ENCODE assay signal across 24 cellular contexts in the genomic region with DNA sequence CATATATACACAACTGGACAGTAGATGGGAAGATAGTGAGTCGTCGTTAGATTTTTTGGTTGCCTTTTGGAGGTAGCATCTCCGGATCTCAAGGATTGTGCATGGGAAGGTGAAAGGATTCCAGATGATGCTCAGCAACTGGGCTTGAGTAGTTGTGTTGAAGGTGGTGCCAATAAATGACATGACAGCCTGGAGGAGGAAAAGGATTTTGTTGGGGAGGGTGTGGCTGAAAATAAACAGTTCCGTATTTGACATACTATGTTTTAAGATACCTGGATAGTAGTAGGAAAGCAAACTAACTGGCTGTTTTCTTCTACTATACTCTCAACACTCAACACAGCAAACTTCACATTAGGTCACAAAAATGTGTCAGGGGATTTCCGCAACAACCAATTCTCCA.
DNase-seq lines count a peak whose midpoint lies in the region; ATAC-seq, FAIRE-seq and TF ChIP-seq lines count a peak whose summit lies in the region.
"Had no signal": no experiment of that assay in that cellular context is flagged by ENCODE, and none has a peak within 500 bp of the region (broad histone marks: within the 10 kb centered on the region; RNA-seq: fewer than 3 reads in every experiment).

No MANE protein-coding gene starts in this region.

- no peak for TF ChIP-seq CTCF in H1 (IDR thresholded peaks at IDR 0.05; ENCODE audit: control extremely low read depth in 1 of 3, insufficient read depth in 1 of 3, low read depth in 1 of 3, low read length in 3 of 3)
- TF ChIP-seq CTCF in mucosa of descending colon (IDR thresholded peaks at IDR 0.05) = no peak
- TF ChIP-seq CTCF in prostate gland (IDR thresholded peaks at IDR 0.05) = no peak

- H2AK5ac ChIP-seq in H1 (ENCODE audit: low read depth, low read length) = no peak overlapping the region

- no peak overlapping the region for H4K5ac ChIP-seq in H1 (ENCODE audit: insufficient read length, low read depth, low read length)

- H3K27ac Mint-ChIP-seq in natural killer cell treated with Interleukin-12 subunit alpha and Interleukin-12 subunit beta and Interleukin-15 and Interleukin-18, amount 100 ng/mL, for 72 hours = no peak overlapping the region
- H3K27ac Mint-ChIP-seq: B cell; CD4-positive, alpha-beta T cell; CD8-positive, alpha-beta T cell had no signal

- no peak overlapping the region for H3K18ac ChIP-seq in H1 (ENCODE audit: extremely low read depth, low read length)

- H3K4me3 Mint-ChIP-seq in natural killer cell treated with Interleukin-12 subunit alpha and Interleukin-12 subunit beta and Interleukin-15 and Interleukin-18, amount 100 ng/mL, for 72 hours = no peak overlapping the region
- H3K4me3 Mint-ChIP-seq: B cell; CD4-positive, alpha-beta T cell; CD8-positive, alpha-beta T cell had no signal

- no peak overlapping the region for H2BK20ac ChIP-seq in H1 (ENCODE audit: low read length)

- H3K36me3 ChIP-seq in H1 (ENCODE audit: control insufficient read depth in 2 of 4, insufficient read depth in 4 of 4, low read length in 3 of 4) = no peaks in the 10 kb centered on the region
- H3K36me3 ChIP-seq in mucosa of descending colon (ENCODE audit: low read depth) = no peaks in the 10 kb centered on the region
- H3K36me3 ChIP-seq in prostate gland = no peaks in the 10 kb centered on the region
- H3K36me3 ChIP-seq: BLaER1 treated with 17β-estradiol and CSF1 and Interleukin-3, amounts not matched to agents 10 nM and 100 nM had no signal

- 89% methylated on average over 5 of the region's 5 CpGs; no CpG with 5 or more reads in 1 of the 2 experiments for WGBS in H1 (ENCODE audit: extremely low coverage in 1 of 2, insufficient coverage in 1 of 2, insufficient read length in 1 of 2, insufficient replicate concordance in 2 of 2, low coverage in 1 of 2, low lambda C conversion rate in 2 of 2, missing lambda C conversion rate in 1 of 2), 2 experiments
- 90% methylated on average over 5 of the region's 5 CpGs for WGBS in prostate gland

- no peak overlapping the region for H2BK5ac ChIP-seq in H1 (ENCODE audit: low read depth, low read length)

- TF ChIP-seq POLR2A in H1 (IDR thresholded peaks at IDR 0.05; ENCODE audit: control extremely low read depth in 1 of 2, low read depth in 2 of 2, low read length in 2 of 2) (no peak), prostate gland (IDR thresholded peaks at IDR 0.05) (no peak)

- H3K9me3 ChIP-seq in H1 (ENCODE audit: insufficient read depth in 2 of 2, low read depth in 1 of 2, low read length in 1 of 2) (no peaks in the 10 kb centered on the region), mucosa of descending colon (no peaks in the 10 kb centered on the region), prostate gland (no peaks in the 10 kb centered on the region)
- H3K9me3 ChIP-seq: A549, Caco-2 had no signal

- H3K14ac ChIP-seq in H1 (ENCODE audit: insufficient read length) = no peak overlapping the region

- no peak overlapping the region for H3K4me2 ChIP-seq in H1 (ENCODE audit: insufficient read depth in 1 of 2, low read depth in 2 of 2, low read length in 2 of 2)
- H3K4me2 ChIP-seq: A549; BLaER1 treated with 17β-estradiol and CSF1 and Interleukin-3, amounts not matched to agents 10 nM and 100 nM had no signal

- H3K56ac ChIP-seq in H1 (replicated peaks; ENCODE audit: insufficient read length, low read depth, low read length) = no peak overlapping the region

- no peak overlapping the region for H2BK15ac ChIP-seq in H1 (ENCODE audit: low read length)

- H2AFZ ChIP-seq in H1 (ENCODE audit: low read length) = no peak overlapping the region

- H3K9ac ChIP-seq in H1 (replicated peaks in 1 of 4; ENCODE audit: extremely low read depth in 1 of 4, low read depth in 3 of 4, low read length in 3 of 4) = no peak overlapping the region
- H3K9ac ChIP-seq: BLaER1 treated with 17β-estradiol and CSF1 and Interleukin-3, amounts not matched to agents 10 nM and 100 nM had no signal

- peak overlapping the region; percentile 60 for H3K4ac ChIP-seq in H1 (replicated peaks; ENCODE audit: insufficient read length, low read depth, low read length)

- no peak overlapping the region for H4K8ac ChIP-seq in H1 (ENCODE audit: extremely low read depth, insufficient read depth, low read length)

- no peaks in the 10 kb centered on the region for H4K20me1 ChIP-seq in H1 (replicated peaks in 1 of 2; ENCODE audit: control insufficient read depth in 1 of 2, insufficient read depth in 2 of 2, low read length in 2 of 2)
- H4K20me1 ChIP-seq: BLaER1 treated with 17β-estradiol and CSF1 and Interleukin-3, amounts not matched to agents 10 nM and 100 nM had no signal

- no peaks in the 10 kb centered on the region for H3K27me3 ChIP-seq in H1 (replicated peaks in 1 of 4; ENCODE audit: control insufficient read depth in 3 of 4, extremely low read depth in 1 of 4, insufficient read depth in 3 of 4, low read length in 3 of 4)
- H3K27me3 ChIP-seq in prostate gland (replicated peaks; ENCODE audit: insufficient read depth) = no peaks in the 10 kb centered on the region
- H3K27me3 ChIP-seq: BLaER1 treated with 17β-estradiol and CSF1 and Interleukin-3, amounts not matched to agents 10 nM and 100 nM had no signal

- no peak overlapping the region for H2BK120ac ChIP-seq in H1 (replicated peaks; ENCODE audit: low read depth, low read length)

- H3K36me3 Mint-ChIP-seq in natural killer cell treated with Interleukin-12 subunit alpha and Interleukin-12 subunit beta and Interleukin-15 and Interleukin-18, amount 100 ng/mL, for 72 hours = peaks cover 8% of the 10 kb centered on the region

- H3K27me3 Mint-ChIP-seq in natural killer cell treated with Interleukin-12 subunit alpha and Interleukin-12 subunit beta and Interleukin-15 and Interleukin-18, amount 100 ng/mL, for 72 hours = no peaks in the 10 kb centered on the region
- H3K27me3 Mint-ChIP-seq: B cell; CD4-positive, alpha-beta T cell had no signal

- no peak for TF ChIP-seq RAD21 in H1 (IDR thresholded peaks at IDR 0.05 in 1 of 2, conservative IDR thresholded peaks at IDR 0.05 in 1 of 2; ENCODE audit: low read depth in 2 of 2, low read length in 2 of 2)

- FAIRE-seq in H1 (lab: Jason Lieb, UNC) (no peak), urothelium cell line (lab: Jason Lieb, UNC) (peak; percentile 37)
- FAIRE-seq: A549, D721Med, G401.6, GM12891, GM19239 had no signal

- H2BK12ac ChIP-seq in H1 (ENCODE audit: low read depth, low read length) = no peak overlapping the region

- no peaks in the 10 kb centered on the region for H3K4me1 Mint-ChIP-seq in natural killer cell treated with Interleukin-12 subunit alpha and Interleukin-12 subunit beta and Interleukin-15 and Interleukin-18, amount 100 ng/mL, for 72 hours (ENCODE audit: low read depth in 2 of 2)
- H3K4me1 Mint-ChIP-seq: B cell had no signal

- ATAC-seq in mucosa of descending colon (peak; percentile 56), HG03439 (IDR thresholded peaks at IDR 0.05; ENCODE audit: unreplicated experiment) (no peak), HG03175 (IDR thresholded peaks at IDR 0.05; ENCODE audit: unreplicated experiment) (no peak)
- ATAC-seq in natural killer cell treated with Interleukin-12 subunit alpha and Interleukin-12 subunit beta and Interleukin-15 and Interleukin-18, amount 100 ng/mL, for 72 hours = no peak
- ATAC-seq: A549; CD8-positive, alpha-beta T cell had no signal

- TF ChIP-seq EP300 in H1 (IDR thresholded peaks at IDR 0.05; ENCODE audit: borderline replicate concordance in 1 of 2, low read depth in 2 of 2, low read length in 2 of 2) = no peak

- DNase-seq in H1 (ENCODE audit: low read depth in 1 of 2, low spot score in 2 of 2) (no peak), mucosa of descending colon (peak in 1 of 3 donors; percentile 12), prostate gland (ENCODE audit: low spot score) (peak; percentile 20), urothelium cell line (ENCODE audit: low spot score) (no peak), A172 (ENCODE audit: low spot score) (no peak)
- DNase-seq in natural killer cell treated with Interleukin-12 subunit alpha and Interleukin-12 subunit beta and Interleukin-15 and Interleukin-18, amount 100 ng/mL, for 72 hours (ENCODE audit: low spot score) = no peak
- DNase-seq: 8988T; AML-193; Caco-2; Calu3; CD4-positive, alpha-beta T cell; CD8-positive, alpha-beta T cell; DMS79 treated with DMSO at 0.1 percent for 48 hours; GF-D8 had no signal

- no peaks in the 10 kb centered on the region for H3K23me2 ChIP-seq in H1 (ENCODE audit: low read depth, low read length)

- no peak overlapping the region for H4K91ac ChIP-seq in H1 (replicated peaks; ENCODE audit: insufficient read length, low read length)

- intact Hi-C loops in mucosa of descending colon (cut with DNase I, micrococcal nuclease) = no loop called here
- intact Hi-C loops in prostate gland (cut with DNase I) = no loop called here

- H3K79me2 ChIP-seq in H1 (ENCODE audit: control insufficient read depth in 1 of 2, insufficient read depth in 2 of 2, low read length in 2 of 2) = no peaks in the 10 kb centered on the region

- POLR2A ChIA-PET in H1 (lab: Charles Lee; ENCODE audit: partially characterized antibody) = no interaction called here

- CTCF ChIA-PET in H1 (lab: Charles Lee; ENCODE audit: partially characterized antibody) = no interaction called here

- no peaks in the 10 kb centered on the region for H3K79me1 ChIP-seq in H1 (ENCODE audit: low read depth, low read length)

- H3K4me3 ChIP-seq in H1 (ENCODE audit: extremely low read depth in 1 of 4, insufficient read depth in 2 of 4, low read depth in 3 of 4, low read length in 4 of 4) (no peak overlapping the region), mucosa of descending colon (no peak overlapping the region), prostate gland (no peak overlapping the region)
- H3K4me3 ChIP-seq: A549; BLaER1 treated with 17β-estradiol and CSF1 and Interleukin-3, amounts not matched to agents 10 nM and 100 nM had no signal

- no peak overlapping the region for H3K23ac ChIP-seq in H1 (ENCODE audit: insufficient read length)

- H3K4me1 ChIP-seq in H1 (replicated peaks in 1 of 4; ENCODE audit: control insufficient read depth in 3 of 4, insufficient read depth in 4 of 4, low read length in 3 of 4) = no peaks in the 10 kb centered on the region; a peak in 2 of 7 replicates
- no peaks in the 10 kb centered on the region for H3K4me1 ChIP-seq in mucosa of descending colon (ENCODE audit: low read depth)
- H3K4me1 ChIP-seq in prostate gland (replicated peaks) = no peaks in the 10 kb centered on the region

- H3K27ac ChIP-seq in H1 (ENCODE audit: low read depth, low read length) (no peak overlapping the region), prostate gland (peak overlapping the region in 1 of 2 donors; percentile 36)
- H3K27ac ChIP-seq: A549; BLaER1 treated with 17β-estradiol and CSF1 and Interleukin-3, amounts not matched to agents 10 nM and 100 nM; C4-2B had no signal

- peaks cover 7% of the 10 kb centered on the region for H3K9me3 Mint-ChIP-seq in natural killer cell treated with Interleukin-12 subunit alpha and Interleukin-12 subunit beta and Interleukin-15 and Interleukin-18, amount 100 ng/mL, for 72 hours
- H3K9me3 Mint-ChIP-seq: CD4-positive, alpha-beta T cell had no signal

TF ChIP-seq in H1, 55 proteins besides CTCF, POLR2A, EP300 and RAD21 (continues in another document):
- no peak for TF ChIP-seq NANOG (IDR thresholded peaks at IDR 0.05; ENCODE audit: insufficient read depth, low read depth, low read length, poor library complexity, severe bottlenecking)
- no peak for TF ChIP-seq TBP (IDR thresholded peaks at IDR 0.05; ENCODE audit: low read depth, low read length)
- TF ChIP-seq RXRA (IDR thresholded peaks at IDR 0.05; ENCODE audit: insufficient read depth, low read depth, low read length) = no peak
- TF ChIP-seq TCF12 (IDR thresholded peaks at IDR 0.05; ENCODE audit: low read depth, low read length) = no peak
